In genomic region chr12:75571204-75571603, GRCh38 we compare ENCODE assay signal across 2 cellular contexts.
TF ChIP-seq lines count a peak whose summit lies in the region.

No MANE protein-coding gene starts in this region.

TF ChIP-seq in HepG2, 621 proteins besides CTCF, POLR2A, EP300 and RAD21 (continued from another document):
- no peak for TF ChIP-seq SOX13 (IDR thresholded peaks at IDR 0.05)
- TF ChIP-seq SOX13 (CRISPR knock-in tag; conservative IDR thresholded peaks at IDR 0.05 in 1 of 2, IDR thresholded peaks at IDR 0.05 in 1 of 2) = peak in 1 of 2 experiments; percentile 60; a peak in 2 of 4 replicates

TF ChIP-seq in SK-N-SH treated with all-trans-retinoic acid at 6 μM for 48 hours, 23 proteins besides CTCF, POLR2A, EP300 and RAD21 (continued from another document):
- no peak for TF ChIP-seq PATZ1 (CRISPR knock-in tag; IDR thresholded peaks at IDR 0.05; ENCODE audit: borderline replicate concordance)
- no peak for TF ChIP-seq ZFP3 (CRISPR knock-in tag; IDR thresholded peaks at IDR 0.05)
- no peak for TF ChIP-seq POU6F1 (CRISPR knock-in tag; IDR thresholded peaks at IDR 0.05; ENCODE audit: borderline replicate concordance, low read depth)
- TF ChIP-seq TOX (CRISPR knock-in tag; IDR thresholded peaks at IDR 0.05; ENCODE audit: borderline replicate concordance) = no peak
- TF ChIP-seq ISL1 (CRISPR knock-in tag; IDR thresholded peaks at IDR 0.05) = no peak
- no peak for TF ChIP-seq ZC3H10 (CRISPR knock-in tag; IDR thresholded peaks at IDR 0.05)
- TF ChIP-seq ZNF70 (CRISPR knock-in tag; IDR thresholded peaks at IDR 0.05) = no peak
- no peak for TF ChIP-seq GLIS3 (CRISPR knock-in tag; IDR thresholded peaks at IDR 0.05)
- no peak for TF ChIP-seq ZFP30 (CRISPR knock-in tag; IDR thresholded peaks at IDR 0.05)
- no peak for TF ChIP-seq CREB5 (CRISPR knock-in tag; IDR thresholded peaks at IDR 0.05; ENCODE audit: low read depth)
